Comparison of ENCODE assay signal across 9 cellular contexts in the genomic region with DNA sequence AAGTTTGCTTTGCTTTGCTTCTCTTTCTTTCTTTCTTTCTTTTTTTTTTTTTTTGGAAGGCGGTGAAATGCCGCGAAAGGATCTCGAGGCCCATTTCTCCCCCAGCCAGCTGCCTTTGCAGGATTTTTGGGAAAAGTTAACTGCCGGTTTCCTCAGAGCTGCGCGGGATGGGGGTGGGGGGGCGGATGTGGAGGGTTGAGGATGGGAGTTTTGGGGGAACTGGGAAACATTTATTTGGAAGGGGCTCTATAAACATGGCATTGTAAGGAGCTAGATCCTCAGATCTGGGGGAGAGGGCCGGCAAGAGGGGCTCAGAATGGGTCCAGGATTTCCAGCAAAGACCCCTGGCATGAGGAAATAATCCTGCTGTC. TPM values are rescaled to one million over a fixed set of nuclear protein-coding genes. Genes with fewer than 3 reads are reported as not detected.
DNase-seq lines count a peak whose midpoint lies in the region; ATAC-seq lines count a peak whose summit lies in the region.
"Had no signal": no experiment of that assay in that cellular context is flagged by ENCODE, and none has a peak within 500 bp of the region (broad histone marks: within the 10 kb centered on the region; RNA-seq: fewer than 3 reads in every experiment).

No MANE protein-coding gene starts in this region.

- H3K4me3 Mint-ChIP-seq in T-helper 1 cell treated with Interleukin-12 subunit alpha and Interleukin-12 subunit beta and Interleukin-4 antibody, amounts not matched to agents 30 μg/mL and 1 μg/mL, for 36 hours = peak overlapping the region; percentile 96
- peak overlapping the region; percentile 98 for H3K4me3 Mint-ChIP-seq in activated naive CD8-positive, alpha-beta T cell
- peak overlapping the region; percentile 96 to 100 (median 99) for H3K4me3 Mint-ChIP-seq in immature natural killer cell

- ATAC-seq in GM21529 (IDR thresholded peaks at IDR 0.05; ENCODE audit: unreplicated experiment) = no peak

- peak overlapping the region; percentile 79 for H3K27ac ChIP-seq in substantia nigra (ENCODE audit: low read depth, low read length, poor library complexity, severe bottlenecking)

- H3K9me3 Mint-ChIP-seq in T-helper 1 cell treated with Interleukin-12 subunit alpha and Interleukin-12 subunit beta and Interleukin-4 antibody, amounts not matched to agents 30 μg/mL and 1 μg/mL, for 36 hours = no peaks in the 10 kb centered on the region
- no peaks in the 10 kb centered on the region for H3K9me3 Mint-ChIP-seq in activated naive CD8-positive, alpha-beta T cell (ENCODE audit: low read depth)
- H3K9me3 Mint-ChIP-seq in immature natural killer cell = no peaks in the 10 kb centered on the region

- peaks cover 25% of the 10 kb centered on the region for H3K4me1 Mint-ChIP-seq in T-helper 1 cell treated with Interleukin-12 subunit alpha and Interleukin-12 subunit beta and Interleukin-4 antibody, amounts not matched to agents 30 μg/mL and 1 μg/mL, for 36 hours (ENCODE audit: low read depth)
- H3K4me1 Mint-ChIP-seq in activated naive CD8-positive, alpha-beta T cell (ENCODE audit: low read depth) = peaks cover 42% of the 10 kb centered on the region
- H3K4me1 Mint-ChIP-seq in immature natural killer cell = peaks cover 49 to 63% of the 10 kb centered on the region in 2 donors

- H3K36me3 Mint-ChIP-seq in T-helper 1 cell treated with Interleukin-12 subunit alpha and Interleukin-12 subunit beta and Interleukin-4 antibody, amounts not matched to agents 30 μg/mL and 1 μg/mL, for 36 hours (ENCODE audit: low read depth) = peaks cover 7% of the 10 kb centered on the region
- no peaks in the 10 kb centered on the region for H3K36me3 Mint-ChIP-seq in activated naive CD8-positive, alpha-beta T cell
- peaks cover 0 to 4% (median 0%) of the 10 kb centered on the region in 3 donors for H3K36me3 Mint-ChIP-seq in immature natural killer cell

- H3K27me3 Mint-ChIP-seq in T-helper 1 cell treated with Interleukin-12 subunit alpha and Interleukin-12 subunit beta and Interleukin-4 antibody, amounts not matched to agents 30 μg/mL and 1 μg/mL, for 36 hours (ENCODE audit: low read depth) = peaks cover 5% of the 10 kb centered on the region
- no peaks in the 10 kb centered on the region for H3K27me3 Mint-ChIP-seq in activated naive CD8-positive, alpha-beta T cell
- peaks cover 0 to 7% (median 3%) of the 10 kb centered on the region in 3 donors for H3K27me3 Mint-ChIP-seq in immature natural killer cell (ENCODE audit: low read depth in 3 of 3)

- H3K27ac Mint-ChIP-seq in T-helper 1 cell treated with Interleukin-12 subunit alpha and Interleukin-12 subunit beta and Interleukin-4 antibody, amounts not matched to agents 30 μg/mL and 1 μg/mL, for 36 hours = peak overlapping the region; percentile 96
- H3K27ac Mint-ChIP-seq in activated naive CD8-positive, alpha-beta T cell = peak overlapping the region; percentile 98
- peak overlapping the region in 5 of 6 donors; percentile 52 to 98 (median 93) for H3K27ac Mint-ChIP-seq in immature natural killer cell

- no peak for DNase-seq in T-helper 1 cell
- DNase-seq in immature natural killer cell = no peak
- DNase-seq in substantia nigra (lab: John Stamatoyannopoulos, UW) = no peak
- no peak for DNase-seq in stimulated activated CD4-positive, alpha-beta T cell treated with anti-CD3 and anti-CD28 coated beads, Interleukin-2, amount 100 ng/mL, for 48 hours
- DNase-seq in activated gamma-delta T cell treated with Interleukin-2 at 50 U/mL for 16 hours = no peak
- DNase-seq: NCI-H187 treated with DMSO at 0.1 percent for 48 hours had no signal

RNA-seq across cellular contexts. Expression of gene ZNF362, which starts 1.1 kb away (rescaled TPM):
- polyA plus RNA-seq in immature natural killer cell = 10 to 100 TPM in 2 of 3 donors, 1 to 10 TPM in 1; 5.5 to 37.9 (median 16.2) TPM
